Comparison of ENCODE assay signal across 9 cellular contexts in the genomic region with DNA sequence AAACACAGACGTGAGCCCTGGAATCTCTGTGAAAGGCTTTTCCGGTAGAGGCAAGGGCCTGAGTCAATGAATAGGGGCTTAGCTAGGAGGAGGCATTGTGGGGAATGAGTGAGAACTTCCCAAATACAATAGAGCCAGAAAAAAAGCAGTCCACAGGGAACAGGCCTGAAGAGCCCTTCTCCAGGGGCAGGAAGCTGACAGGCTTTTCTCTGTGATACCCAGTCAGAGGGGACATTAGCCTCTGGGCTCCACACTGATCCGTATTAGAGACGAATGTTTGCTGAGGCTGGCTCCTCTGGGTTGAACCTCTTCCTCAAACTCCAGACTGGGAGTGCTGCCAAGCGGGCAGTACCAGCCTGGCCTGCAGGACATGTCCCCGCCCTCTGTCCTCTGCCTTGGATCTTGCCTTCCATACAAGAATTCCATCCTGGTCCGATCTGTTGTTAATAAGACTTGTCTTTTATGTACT. TPM values are rescaled to one million over a fixed set of nuclear protein-coding genes. Genes with fewer than 3 reads are reported as not detected.
DNase-seq lines count a peak whose midpoint lies in the region; FAIRE-seq and TF ChIP-seq lines count a peak whose summit lies in the region.
"Had no signal": no experiment of that assay in that cellular context is flagged by ENCODE, and none has a peak within 500 bp of the region (broad histone marks: within the 10 kb centered on the region; RNA-seq: fewer than 3 reads in every experiment).

No MANE protein-coding gene starts in this region.

- no peak for FAIRE-seq in frontal cortex (lab: Jason Lieb, UNC)

- H3K4me1 ChIP-seq in ovary (ENCODE audit: insufficient read depth) = peaks cover 22% of the 10 kb centered on the region

- intact Hi-C loops in ovary (cut with DNase I) = loop anchor here in 3 of 4 donors (10.0 kb wide), 3 partner anchors 67 to 347 kb away; a partner anchor contains a TSS

- no peaks in the 10 kb centered on the region for H3K27me3 ChIP-seq in ovary

- no peak for TF ChIP-seq EP300 in ovary (IDR thresholded peaks at IDR 0.05)

- no peak for TF ChIP-seq CTCF in ovary (IDR thresholded peaks at IDR 0.05)

- H3K4me3 ChIP-seq in ovary = no peak overlapping the region

- no peaks in the 10 kb centered on the region for H3K36me3 ChIP-seq in ovary

- peak overlapping the region; percentile 9 to 61 for H3K27ac ChIP-seq in ovary

- DNase-seq in G401 (ENCODE audit: low spot score) (peak; percentile 76), SK-MEL-5 (ENCODE audit: low read depth, low spot score) (peak; percentile 27), frontal cortex (ENCODE audit: low spot score in 2 of 2) (peak; percentile 36 to 44), ovary (peak in 4 of 5 donors; percentile 48 to 66 (median 58)), NCI-H1694 (lab: John Stamatoyannopoulos, UW) (no peak), HuH-7 (ENCODE audit: low spot score) (no peak), NCI-H524 treated with DMSO at 0.1 percent for 48 hours (lab: John Stamatoyannopoulos, UW) (no peak)
- DNase-seq in stimulated activated CD4-positive, alpha-beta T cell treated with anti-CD3 and anti-CD28 coated beads, Interleukin-12 subunit alpha, Interleukin-12 subunit beta, amount 100 ng/mL, for 4 hours = no peak

- 70 to 81% (median 74%) methylated on average over 7 of the region's 7 CpGs for WGBS in ovary, 3 donors

- H3K9me3 ChIP-seq in ovary = no peaks in the 10 kb centered on the region

- no peak for TF ChIP-seq POLR2A in ovary (IDR thresholded peaks at IDR 0.05)

- in situ Hi-C loops in G401 (cut with HindIII; ENCODE audit: low sequenced_read_pairs) (no loop called here), SK-MEL-5 (cut with HindIII; ENCODE audit: low pct_unique_long_range_greater_than_20kb, low sequenced_read_pairs) (no loop called here)

RNA-seq across cellular contexts. Expression of a gene that starts 2.3 kb away (rescaled TPM):
- 11.3 and 12.1 TPM in 2 replicates for total RNA-seq in G401 (2014; rRNA removed; shearing (Covaris generic))
- total RNA-seq in SK-MEL-5 (2014; rRNA removed; shearing (Covaris generic)) = 3.9 and 5.8 TPM in 2 replicates
- polyA plus RNA-seq in SK-MEL-5 (2015; cell fraction: cytosol; rRNA removed) = 5.8 and 10.3 TPM in 2 replicates
- 10.6 and 34.4 TPM in 2 replicates for polyA plus RNA-seq in SK-MEL-5 (2015; cell fraction: nucleus; rRNA removed)
- total RNA-seq in frontal cortex = 7.3 TPM
- total RNA-seq in ovary = 10 to 100 TPM in 6 of 7 donors, 1 to 10 TPM in 1; 9.7 to 19.7 (median 16.2) TPM
- 10 to 100 TPM; 24.9 to 29.1 TPM for polyA plus RNA-seq in ovary

RNA-seq across cellular contexts. Expression of a gene that starts 43.3 kb away (rescaled TPM):
- total RNA-seq in G401 (2014; rRNA removed; shearing (Covaris generic)) = 0.10 TPM in 1 of 2 replicates, not detected in the other
- total RNA-seq in SK-MEL-5 (2014; rRNA removed; shearing (Covaris generic)) = 1.2 and 1.8 TPM in 2 replicates
- 0.83 and 2.4 TPM in 2 replicates for polyA plus RNA-seq in SK-MEL-5 (2015; cell fraction: cytosol; rRNA removed)
- 3.7 and 8.5 TPM in 2 replicates for polyA plus RNA-seq in SK-MEL-5 (2015; cell fraction: nucleus; rRNA removed)
- total RNA-seq in frontal cortex (1.6 TPM), ovary (under 1 TPM in 6 of 7 donors, not detected in 1; 0.05 to 0.28 (median 0.12) TPM)
- under 1 TPM in 1 of 2 donors, not detected in 1; 0.07 TPM for polyA plus RNA-seq in ovary
- total RNA-seq: dermis microvascular lymphatic vessel endothelial cell had no signal

Comparison
In these comparisons a context has a peak if more than half of its experiments do, and no peak if none do; other contexts are left out.
1. DNase-seq: peak in G401 (single experiment), SK-MEL-5 (single experiment), frontal cortex (2 of 2) and ovary (4 of 5); none in NCI-H1694 (single experiment), stimulated activated CD4-positive, alpha-beta T cell treated with anti-CD3 and anti-CD28 coated beads, Interleukin-12 subunit alpha, Interleukin-12 subunit beta, amount 100 ng/mL, for 4 hours (single experiment), HuH-7 (single experiment) and NCI-H524 treated with DMSO at 0.1 percent for 48 hours (single experiment).